Comparison of ENCODE assay signal across 18 cellular contexts in genomic region chr7:109111086-109111485, GRCh38.
"Had no signal": no experiment of that assay in that cellular context is flagged by ENCODE, and none has a peak within 500 bp of the region (broad histone marks: within the 10 kb centered on the region; RNA-seq: fewer than 3 reads in every experiment).

No MANE protein-coding gene starts in this region.

- ATAC-seq: Panc1, PC-3 had no signal

- H3K27ac ChIP-seq: RWPE1 had no signal

- DNase-seq: KBM-7, NCI-H1092, NCI-H1105 treated with DMSO at 0.1 percent for 48 hours, NCI-H1417 treated with DMSO at 0.1 percent for 48 hours, NCI-H146, NCI-H1694 treated with DMSO at 0.1 percent for 48 hours, NCI-H1930, NCI-H2081, NCI-H2107, NCI-H2227 treated with DMSO at 0.1 percent for 48 hours, NCI-H524, NCI-H526 treated with DMSO at 0.1 percent for 48 hours, NCI-H748 treated with DMSO at 0.1 percent for 48 hours, PC-3, SHP77, SK-N-SH had no signal
